In genomic region chr6:1870267-1870666, GRCh38 we compare ENCODE assay signal across 17 cellular contexts.
DNase-seq lines count a peak whose midpoint lies in the region; ATAC-seq and TF ChIP-seq lines count a peak whose summit lies in the region.
"Had no signal": no experiment of that assay in that cellular context is flagged by ENCODE, and none has a peak within 500 bp of the region (broad histone marks: within the 10 kb centered on the region; RNA-seq: fewer than 3 reads in every experiment).

No MANE protein-coding gene starts in this region.

- H3K36me3 ChIP-seq in GM23338 (ENCODE audit: insufficient read depth) (no peaks in the 10 kb centered on the region), SU-DHL-6 (ENCODE audit: low read length) (no peaks in the 10 kb centered on the region), aorta (ENCODE audit: control insufficient read depth in 1 of 2, insufficient read depth in 2 of 2, low read length in 1 of 2) (no peaks in the 10 kb centered on the region)
- H3K36me3 ChIP-seq: BLaER1 had no signal

- intact Hi-C loops in aorta (cut with DNase I), result loop anchor here in 1 of 2 donors (5.0 kb wide), 1 partner anchor 253 kb away; no protein-coding TSS in a partner anchor

- H3F3A ChIP-seq in GM23338 (replicated peaks; ENCODE audit: low read depth), result no peaks in the 10 kb centered on the region
- peaks cover 56% of the 10 kb centered on the region for H3F3A ChIP-seq in SU-DHL-6 (ENCODE audit: insufficient read depth)

- peaks cover 1% of the 10 kb centered on the region for H3K27me3 Mint-ChIP-seq in GM23338 (ENCODE audit: insufficient read depth, low read depth, poor library complexity)
- H3K27me3 Mint-ChIP-seq in activated CD8-positive, alpha-beta T cell treated with anti-CD3 and anti-CD28 coated beads, Interleukin-2, amount 10 ng/mL, durations not matched to agents 7 days and 5 days (ENCODE audit: low read depth), result no peaks in the 10 kb centered on the region
- no peaks in the 10 kb centered on the region for H3K27me3 Mint-ChIP-seq in activated T-helper 17 cell treated with anti-CD3 and anti-CD28 coated beads, Interleukin-2, amount 50 U/mL, for 72 hours
- H3K27me3 Mint-ChIP-seq: CD4-positive, alpha-beta memory T cell had no signal

- H3K27ac Mint-ChIP-seq in GM23338, result peak overlapping the region; percentile 20
- no peak overlapping the region for H3K27ac Mint-ChIP-seq in activated CD8-positive, alpha-beta T cell treated with anti-CD3 and anti-CD28 coated beads, Interleukin-2, amount 10 ng/mL, durations not matched to agents 7 days and 5 days
- no peak overlapping the region for H3K27ac Mint-ChIP-seq in activated T-helper 17 cell treated with anti-CD3 and anti-CD28 coated beads, Interleukin-2, amount 50 U/mL, for 72 hours
- H3K27ac Mint-ChIP-seq: CD4-positive, alpha-beta memory T cell had no signal

- H3K79me2 ChIP-seq in GM23338 (replicated peaks; ENCODE audit: insufficient read depth) (no peaks in the 10 kb centered on the region), SU-DHL-6 (ENCODE audit: insufficient read depth, low read length) (no peaks in the 10 kb centered on the region)

- POLR2A ChIA-PET in activated CD8-positive, alpha-beta T cell treated with anti-CD3 and anti-CD28 coated beads, Interleukin-2, amount 10 ng/mL, durations not matched to agents 7 days and 5 days (lab: Charles Lee), result no interaction called here

- H3K27ac ChIP-seq in GM23338 (ENCODE audit: low read depth) (0 out of 2 replicates have a peak overlapping the region, but pooled peaks have one; percentile 45), SU-DHL-6 (ENCODE audit: low read depth, low read length) (peak overlapping the region; percentile 94), aorta (ENCODE audit: low read depth in 1 of 2, low read length in 2 of 2) (peak overlapping the region; percentile 10 to 85)
- H3K27ac ChIP-seq: A549, BLaER1 had no signal

- CTCF ChIA-PET in activated CD8-positive, alpha-beta T cell treated with anti-CD3 and anti-CD28 coated beads, Interleukin-2, amount 10 ng/mL, durations not matched to agents 7 days and 5 days (lab: Charles Lee), result no interaction called here

- peak overlapping the region; percentile 60 for H3K9ac ChIP-seq in SU-DHL-6 (ENCODE audit: low read length)
- H3K9ac ChIP-seq: BLaER1 had no signal

- DNase-seq in GM23338 (ENCODE audit: low spot score) (no peak), left kidney (ENCODE audit: low read depth, low spot score) (peak; percentile 29), aorta (no peak)
- DNase-seq in activated CD8-positive, alpha-beta T cell treated with anti-CD3 and anti-CD28 coated beads, Interleukin-2, amount 10 ng/mL, durations not matched to agents 7 days and 5 days, result no peak
- DNase-seq in activated T-cell treated with anti-CD3 and anti-CD28 coated beads, Interleukin-2, amount 50 U/mL, for 48 hours, result no peak
- DNase-seq: CD4-positive, alpha-beta memory T cell; DMS53; H7; NCI-H1436; NCI-H1930; NCI-H345; NCI-H524 treated with DMSO at 0.1 percent for 48 hours had no signal

- H3K36me3 Mint-ChIP-seq in GM23338 (ENCODE audit: low read depth), result no peaks in the 10 kb centered on the region
- H3K36me3 Mint-ChIP-seq in activated CD8-positive, alpha-beta T cell treated with anti-CD3 and anti-CD28 coated beads, Interleukin-2, amount 10 ng/mL, durations not matched to agents 7 days and 5 days (ENCODE audit: low read depth), result no peaks in the 10 kb centered on the region
- no peaks in the 10 kb centered on the region for H3K36me3 Mint-ChIP-seq in activated T-helper 17 cell treated with anti-CD3 and anti-CD28 coated beads, Interleukin-2, amount 50 U/mL, for 72 hours (ENCODE audit: low read depth)
- H3K36me3 Mint-ChIP-seq: CD4-positive, alpha-beta memory T cell had no signal

- H3K4me3 Mint-ChIP-seq in GM23338, result no peak overlapping the region
- H3K4me3 Mint-ChIP-seq in activated CD8-positive, alpha-beta T cell treated with anti-CD3 and anti-CD28 coated beads, Interleukin-2, amount 10 ng/mL, durations not matched to agents 7 days and 5 days, result no peak overlapping the region
- no peak overlapping the region for H3K4me3 Mint-ChIP-seq in activated T-helper 17 cell treated with anti-CD3 and anti-CD28 coated beads, Interleukin-2, amount 50 U/mL, for 72 hours
- H3K4me3 Mint-ChIP-seq: CD4-positive, alpha-beta memory T cell had no signal

- 69 to 72% methylated on average over 6 of the region's 6 CpGs for WGBS in aorta, 2 donors

- H3K9me3 ChIP-seq in SU-DHL-6 (ENCODE audit: insufficient read depth, low read length), result no peaks in the 10 kb centered on the region
- no peaks in the 10 kb centered on the region for H3K9me3 ChIP-seq in aorta (ENCODE audit: control insufficient read depth, low read length)
- H3K9me3 ChIP-seq: A549, BLaER1 had no signal

- H4K20me1 ChIP-seq in GM23338 (replicated peaks; ENCODE audit: insufficient read depth), result no peaks in the 10 kb centered on the region
- no peaks in the 10 kb centered on the region for H4K20me1 ChIP-seq in SU-DHL-6 (ENCODE audit: low read depth, low read length)
- H4K20me1 ChIP-seq: BLaER1 had no signal

- no peaks in the 10 kb centered on the region for H3K9me3 Mint-ChIP-seq in GM23338
- H3K9me3 Mint-ChIP-seq in activated CD8-positive, alpha-beta T cell treated with anti-CD3 and anti-CD28 coated beads, Interleukin-2, amount 10 ng/mL, durations not matched to agents 7 days and 5 days (ENCODE audit: insufficient read depth), result no peaks in the 10 kb centered on the region
- no peaks in the 10 kb centered on the region for H3K9me3 Mint-ChIP-seq in activated T-helper 17 cell treated with anti-CD3 and anti-CD28 coated beads, Interleukin-2, amount 50 U/mL, for 72 hours
- H3K9me3 Mint-ChIP-seq: CD4-positive, alpha-beta memory T cell had no signal

- H3K4me1 Mint-ChIP-seq in GM23338, result peaks cover 60% of the 10 kb centered on the region
- no peaks in the 10 kb centered on the region for H3K4me1 Mint-ChIP-seq in activated CD8-positive, alpha-beta T cell treated with anti-CD3 and anti-CD28 coated beads, Interleukin-2, amount 10 ng/mL, durations not matched to agents 7 days and 5 days (ENCODE audit: low read depth)
- no peaks in the 10 kb centered on the region for H3K4me1 Mint-ChIP-seq in activated T-helper 17 cell treated with anti-CD3 and anti-CD28 coated beads, Interleukin-2, amount 50 U/mL, for 72 hours
- H3K4me1 Mint-ChIP-seq: CD4-positive, alpha-beta memory T cell had no signal

- peaks cover 52% of the 10 kb centered on the region for H3K4me1 ChIP-seq in GM23338 (ENCODE audit: insufficient read depth)
- H3K4me1 ChIP-seq in aorta (ENCODE audit: control insufficient read depth in 1 of 2, insufficient read depth in 2 of 2, low read length in 2 of 2), result peaks cover 5 to 7% of the 10 kb centered on the region in 2 donors
- H3K4me1 ChIP-seq: A549 had no signal

- H3K4me2 ChIP-seq in GM23338 (peak overlapping the region; percentile 56), SU-DHL-6 (ENCODE audit: low read depth, low read length, poor library complexity, severe bottlenecking) (peak overlapping the region; percentile 78)
- H3K4me2 ChIP-seq: A549, BLaER1 had no signal

- H3K4me3 ChIP-seq in GM23338, result no peak overlapping the region
- peak overlapping the region; percentile 30 for H3K4me3 ChIP-seq in SU-DHL-6 (ENCODE audit: insufficient read depth, low read length, poor library complexity, severe bottlenecking)
- no peak overlapping the region for H3K4me3 ChIP-seq in aorta (ENCODE audit: low read length in 2 of 2)
- H3K4me3 ChIP-seq: A549, BLaER1 had no signal

- H2AFZ ChIP-seq in GM23338 (no peak overlapping the region), SU-DHL-6 (ENCODE audit: low read depth, low read length, severe bottlenecking) (no peak overlapping the region)

- H3K27me3 ChIP-seq in GM23338 (ENCODE audit: insufficient read depth) (no peaks in the 10 kb centered on the region), SU-DHL-6 (ENCODE audit: low read length) (no peaks in the 10 kb centered on the region), aorta (ENCODE audit: control insufficient read depth in 1 of 2, insufficient read depth in 2 of 2, low read length in 1 of 2) (no peaks in the 10 kb centered on the region)
- H3K27me3 ChIP-seq: BLaER1 had no signal

- H3K9me2 ChIP-seq in GM23338 (ENCODE audit: insufficient read depth) (no peaks in the 10 kb centered on the region), SU-DHL-6 (replicated peaks; ENCODE audit: insufficient read depth, low read length) (no peaks in the 10 kb centered on the region)

- TF ChIP-seq CTCF in GM23338 (conservative IDR thresholded peaks at IDR 0.05; ENCODE audit: low read depth in 2 of 2) (no peak), SU-DHL-6 (IDR thresholded peaks at IDR 0.05; ENCODE audit: insufficient read depth, low read length, poor library complexity, severe bottlenecking) (no peak)

- ATAC-seq in GM23338 (no peak), aorta (ENCODE audit: low FRiP score) (no peak)
- no peak for ATAC-seq in activated CD8-positive, alpha-beta T cell treated with anti-CD3 and anti-CD28 coated beads, Interleukin-2, amount 10 ng/mL, durations not matched to agents 7 days and 5 days
- no peak for ATAC-seq in activated T-helper 17 cell treated with anti-CD3 and anti-CD28 coated beads, Interleukin-2, amount 50 U/mL, for 72 hours (replicated peaks)
- ATAC-seq: A549, Right ventricle myocardium inferior had no signal

TF ChIP-seq in GM23338, 12 proteins besides CTCF, POLR2A, EP300 and RAD21 (continues in another document):
- TF ChIP-seq EZH2 (IDR thresholded peaks at IDR 0.05; ENCODE audit: low read depth, unreplicated experiment) (no peak), ETS1 (IDR thresholded peaks at IDR 0.05) (no peak), STAT1 (IDR thresholded peaks at IDR 0.05; ENCODE audit: unreplicated experiment) (no peak), ZNF114 (CRISPR knock-in tag; IDR thresholded peaks at IDR 0.05) (no peak), NANOG (IDR thresholded peaks at IDR 0.05; ENCODE audit: borderline replicate concordance) (no peak), CREB1 (CRISPR knock-in tag; IDR thresholded peaks at IDR 0.05; ENCODE audit: low read depth) (no peak), EZH2phosphoT487 (IDR thresholded peaks at IDR 0.05; ENCODE audit: unreplicated experiment) (no peak)
